ENCODE assay signal across 8 cellular contexts in the genomic region with DNA sequence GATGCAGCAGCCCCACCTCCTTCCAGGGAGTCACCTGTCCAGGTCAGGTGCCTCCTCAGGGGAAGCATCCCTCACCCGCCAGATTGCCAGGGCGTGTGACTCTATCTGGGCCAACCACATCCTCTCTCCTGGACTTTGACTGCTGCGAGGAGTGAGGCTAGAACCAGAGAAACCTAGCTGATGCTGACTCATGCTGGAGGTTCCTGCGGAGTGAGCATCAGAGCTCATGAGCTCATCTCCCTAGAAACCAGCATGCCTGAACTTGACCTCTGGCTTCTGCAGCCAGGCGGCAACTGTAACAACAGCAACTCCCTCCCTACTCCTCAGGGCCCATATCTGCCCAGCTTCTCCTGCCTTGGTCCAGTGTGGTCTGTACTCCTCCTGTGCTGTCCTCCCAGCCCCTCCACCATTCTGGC.
A peak's percentile ranks its signal among the peaks of the same experiment; 100 is the strongest.
DNase-seq lines count a peak whose midpoint lies in the region; ATAC-seq lines count a peak whose summit lies in the region.

No MANE protein-coding gene starts in this region.

- peaks cover 27% of the 10 kb centered on the region for H3K4me1 Mint-ChIP-seq in activated naive CD4-positive, alpha-beta T cell treated with anti-CD3 and anti-CD28 coated beads, Interleukin-2, amount 50 U/mL, for 24 hours

- DNase-seq in DMS 273 treated with DMSO at 0.1 percent for 48 hours (lab: John Stamatoyannopoulos, UW): peak; percentile 66
- peak; percentile 87 for DNase-seq in RPMI8226
- peak; percentile 94 for DNase-seq in hepatic stellate cell (ENCODE audit: low spot score)
- peak; percentile 49 to 52 for DNase-seq in stimulated activated CD4-positive, alpha-beta T cell treated with anti-CD3 and anti-CD28 coated beads, Interleukin-2, amount 100 ng/mL, for 48 hours
- no peak for DNase-seq in NCI-H1092 (lab: John Stamatoyannopoulos, UW)

- no peaks in the 10 kb centered on the region for H3K27me3 Mint-ChIP-seq in activated naive CD4-positive, alpha-beta T cell treated with anti-CD3 and anti-CD28 coated beads, Interleukin-2, amount 50 U/mL, for 24 hours

- H3K9me3 Mint-ChIP-seq in activated naive CD4-positive, alpha-beta T cell treated with anti-CD3 and anti-CD28 coated beads, Interleukin-2, amount 50 U/mL, for 24 hours: no peaks in the 10 kb centered on the region

- peak overlapping the region; percentile 41 for H3K27ac Mint-ChIP-seq in activated naive CD4-positive, alpha-beta T cell treated with anti-CD3 and anti-CD28 coated beads, Interleukin-2, amount 50 U/mL, for 24 hours

- ATAC-seq in GM21360 (IDR thresholded peaks at IDR 0.05; ENCODE audit: unreplicated experiment) (peak; percentile 84), HG03575 (IDR thresholded peaks at IDR 0.05; ENCODE audit: extremely low read depth, insufficient number of reproducible peaks, low FRiP score, unreplicated experiment) (peak; percentile 86)

- no peaks in the 10 kb centered on the region for H3K36me3 Mint-ChIP-seq in activated naive CD4-positive, alpha-beta T cell treated with anti-CD3 and anti-CD28 coated beads, Interleukin-2, amount 50 U/mL, for 24 hours

- no peak overlapping the region for H3K4me3 Mint-ChIP-seq in activated naive CD4-positive, alpha-beta T cell treated with anti-CD3 and anti-CD28 coated beads, Interleukin-2, amount 50 U/mL, for 24 hours
